ENCODE assay signal across 12 cellular contexts in genomic region chr22:39558254-39558727, GRCh38. TPM values are rescaled to one million over a fixed set of nuclear protein-coding genes. Genes with fewer than 3 reads are reported as not detected.
DNase-seq lines count a peak whose midpoint lies in the region; ATAC-seq and TF ChIP-seq lines count a peak whose summit lies in the region.
"Had no signal": no experiment of that assay in that cellular context is flagged by ENCODE, and none has a peak within 500 bp of the region (broad histone marks: within the 10 kb centered on the region; RNA-seq: fewer than 3 reads in every experiment).

No MANE protein-coding gene starts in this region.

- no peaks in the 10 kb centered on the region for H3K36me3 Mint-ChIP-seq in stimulated activated naive CD8-positive, alpha-beta T cell treated with anti-CD3 and anti-CD28 coated beads, Interleukin-15, Interleukin-2, amounts not matched to agents 100 ng/mL and 50 ng/mL, for 24 hours (ENCODE audit: low read depth)
- H3K36me3 Mint-ChIP-seq in mesothelial cell of epicardium: no peaks in the 10 kb centered on the region
- H3K36me3 Mint-ChIP-seq: IgD-negative memory B cell had no signal

- H3K36me3 ChIP-seq in urinary bladder (ENCODE audit: insufficient read depth): no peaks in the 10 kb centered on the region

- DNase-seq in stimulated activated naive CD8-positive, alpha-beta T cell treated with anti-CD3 and anti-CD28 coated beads, Interleukin-15, Interleukin-2, amounts not matched to agents 100 U/mL and 50 U/mL, for 24 hours: no peak
- no peak for DNase-seq in mesothelial cell of epicardium (ENCODE audit: low spot score in 2 of 2, unreplicated experiment in 2 of 2)
- DNase-seq in NCI-H187 (lab: John Stamatoyannopoulos, UW): no peak
- DNase-seq in dedifferentiated amniotic fluid mesenchymal stem cell (ENCODE audit: extremely low spot score): no peak
- DNase-seq in left lobe of liver (ENCODE audit: low spot score): no peak
- DNase-seq: erythroblast, mesendoderm had no signal

- peak overlapping the region; percentile 51 for H3K4me3 Mint-ChIP-seq in stimulated activated naive CD8-positive, alpha-beta T cell treated with anti-CD3 and anti-CD28 coated beads, Interleukin-15, Interleukin-2, amounts not matched to agents 100 ng/mL and 50 ng/mL, for 24 hours
- peak overlapping the region; percentile 65 for H3K4me3 Mint-ChIP-seq in mesothelial cell of epicardium

- H3K4me3 ChIP-seq in urinary bladder (ENCODE audit: low read depth, low read length): peak overlapping the region; percentile 32

- H3K27ac ChIP-seq in angular gyrus (ENCODE audit: low read depth, low read length) (peak overlapping the region; percentile 45), urinary bladder (ENCODE audit: low read depth) (no peak overlapping the region)
- H3K27ac ChIP-seq: RWPE1 had no signal

- no peak for ATAC-seq in stimulated activated naive CD8-positive, alpha-beta T cell treated with anti-CD3 and anti-CD28 coated beads, Interleukin-15, Interleukin-2, amounts not matched to agents 100 U/mL and 50 U/mL, for 24 hours
- ATAC-seq in left lobe of liver: no peak

- peaks cover 4% of the 10 kb centered on the region for H3K4me1 Mint-ChIP-seq in stimulated activated naive CD8-positive, alpha-beta T cell treated with anti-CD3 and anti-CD28 coated beads, Interleukin-15, Interleukin-2, amounts not matched to agents 100 ng/mL and 50 ng/mL, for 24 hours (ENCODE audit: low read depth)
- peaks cover 8% of the 10 kb centered on the region for H3K4me1 Mint-ChIP-seq in mesothelial cell of epicardium

- peaks cover 39% of the 10 kb centered on the region for H3K27me3 Mint-ChIP-seq in stimulated activated naive CD8-positive, alpha-beta T cell treated with anti-CD3 and anti-CD28 coated beads, Interleukin-15, Interleukin-2, amounts not matched to agents 100 ng/mL and 50 ng/mL, for 24 hours
- peaks cover 63% of the 10 kb centered on the region for H3K27me3 Mint-ChIP-seq in mesothelial cell of epicardium (ENCODE audit: low read depth)

- WGBS in urinary bladder: 6% methylated on average over 34 of the region's 34 CpGs

- H3K9me3 Mint-ChIP-seq in stimulated activated naive CD8-positive, alpha-beta T cell treated with anti-CD3 and anti-CD28 coated beads, Interleukin-15, Interleukin-2, amounts not matched to agents 100 ng/mL and 50 ng/mL, for 24 hours: no peaks in the 10 kb centered on the region
- H3K9me3 Mint-ChIP-seq in mesothelial cell of epicardium: no peaks in the 10 kb centered on the region
- H3K9me3 Mint-ChIP-seq: IgD-negative memory B cell had no signal

- no peak overlapping the region for H3K27ac Mint-ChIP-seq in stimulated activated naive CD8-positive, alpha-beta T cell treated with anti-CD3 and anti-CD28 coated beads, Interleukin-15, Interleukin-2, amounts not matched to agents 100 ng/mL and 50 ng/mL, for 24 hours
- H3K27ac Mint-ChIP-seq in mesothelial cell of epicardium: no peak overlapping the region
- H3K27ac Mint-ChIP-seq: IgD-negative memory B cell had no signal

- peaks cover 1% of the 10 kb centered on the region for H3K4me1 ChIP-seq in urinary bladder (ENCODE audit: insufficient read depth)

- no peak for TF ChIP-seq CTCF in mesothelial cell of epicardium (IDR thresholded peaks at IDR 0.05; ENCODE audit: unreplicated experiment)

RNA-seq across cellular contexts. Expression of gene CACNA1I, which starts 12.3 kb away (rescaled TPM):
- total RNA-seq in mesothelial cell of epicardium (0.27 to 0.31 TPM (median 0.27 TPM) in 3 replicates), urinary bladder (0.11 TPM), left lobe of liver (0.05 TPM)
- 0.14 TPM for polyA plus RNA-seq in urinary bladder

RNA-seq across cellular contexts. Expression of gene RPS19BP1, which starts 25.7 kb away (rescaled TPM):
- total RNA-seq in mesothelial cell of epicardium (30.6 to 33.0 TPM (median 31.9 TPM) in 3 replicates), urinary bladder (20.0 TPM), left lobe of liver (50.1 TPM)
- 147 TPM for polyA plus RNA-seq in urinary bladder

RNA-seq across cellular contexts. Expression of gene ATF4, which starts 37.9 kb away (rescaled TPM):
- total RNA-seq in mesothelial cell of epicardium (361 to 378 TPM (median 363 TPM) in 3 replicates), urinary bladder (154 TPM), left lobe of liver (134 TPM)
- polyA plus RNA-seq in urinary bladder: 633 TPM

RNA-seq across cellular contexts. Expression of gene MIEF1, which starts 56.2 kb away (rescaled TPM):
- 29.7 to 35.0 TPM (median 31.9 TPM) in 3 replicates for total RNA-seq in mesothelial cell of epicardium
- 12.2 TPM for total RNA-seq in urinary bladder
- 18.4 TPM for polyA plus RNA-seq in urinary bladder
- total RNA-seq in left lobe of liver: 26.1 TPM
